Comparison of ENCODE assay signal across 8 cellular contexts in the genomic region with DNA sequence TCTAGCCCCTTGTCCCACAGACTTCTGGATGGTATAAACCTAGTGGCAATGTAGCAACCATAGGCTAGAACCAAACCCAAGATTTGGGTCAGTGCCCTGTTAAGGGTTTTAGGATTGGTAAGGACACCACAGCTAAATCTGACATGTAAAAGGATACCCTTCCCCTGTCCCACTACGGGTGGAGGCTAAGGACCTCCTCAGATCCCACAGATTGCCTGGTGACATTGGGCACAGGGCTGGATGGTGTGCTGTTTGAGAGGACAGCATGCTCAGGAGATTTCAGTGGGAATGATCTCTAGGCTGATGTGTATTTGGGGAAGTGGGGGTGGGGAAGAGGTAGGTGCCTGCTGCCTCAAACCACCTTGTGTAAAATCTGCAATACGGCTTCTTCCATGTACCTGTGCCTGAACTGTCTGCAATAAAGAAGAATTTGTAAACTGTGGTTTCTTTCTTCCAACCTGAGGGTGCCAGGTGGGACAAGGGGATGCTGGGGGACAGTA. TPM values are rescaled to one million over a fixed set of nuclear protein-coding genes. Genes with fewer than 3 reads are reported as not detected.
A peak's percentile ranks its signal among the peaks of the same experiment; 100 is the strongest.
DNase-seq lines count a peak whose midpoint lies in the region; ATAC-seq and TF ChIP-seq lines count a peak whose summit lies in the region.

No MANE protein-coding gene starts in this region.

- CTCF ChIA-PET in mammary epithelial cell (lab: Charles Lee; ENCODE audit: low non-redundant PET): interaction anchor here (0.6 kb wide), 1 partner anchor 10 kb away, joined by 4 read pairs; no protein-coding TSS in a partner anchor

- H3K27ac Mint-ChIP-seq in natural killer cell treated with Interleukin-12 subunit alpha and Interleukin-12 subunit beta and Interleukin-15 and Interleukin-18, amount 100 ng/mL, for 72 hours: peak overlapping the region; percentile 83 to 93

- H3K4me1 ChIP-seq in BE2C (peaks cover 4% of the 10 kb centered on the region), KMS-11 (ENCODE audit: low read depth, poor library complexity, severe bottlenecking) (peaks cover 51% of the 10 kb centered on the region), mammary epithelial cell (ENCODE audit: insufficient read depth, low read length) (peaks cover 21% of the 10 kb centered on the region)

- H3K4me3 Mint-ChIP-seq in natural killer cell treated with Interleukin-12 subunit alpha and Interleukin-12 subunit beta and Interleukin-15 and Interleukin-18, amount 100 ng/mL, for 72 hours: peak overlapping the region; percentile 98

- H3K27me3 ChIP-seq in BE2C (no peaks in the 10 kb centered on the region), KMS-11 (ENCODE audit: insufficient read depth, low read depth) (no peaks in the 10 kb centered on the region), mammary epithelial cell (ENCODE audit: insufficient read depth, low read length) (no peaks in the 10 kb centered on the region)

- peaks cover 30% of the 10 kb centered on the region for H3K79me2 ChIP-seq in KMS-11 (ENCODE audit: insufficient read depth, low read depth)
- peaks cover 56% of the 10 kb centered on the region for H3K79me2 ChIP-seq in mammary epithelial cell (ENCODE audit: insufficient read depth, low read length)

- no peak for DNase-seq in BE2C
- DNase-seq in mammary epithelial cell: no peak
- DNase-seq in natural killer cell treated with Interleukin-12 subunit alpha and Interleukin-12 subunit beta and Interleukin-15 and Interleukin-18, amount 100 ng/mL, for 72 hours (ENCODE audit: low spot score): no peak
- DNase-seq in GM20000 (ENCODE audit: low spot score): no peak
- no peak for DNase-seq in AG08396 (ENCODE audit: low spot score)
- DNase-seq in GM19240 (ENCODE audit: insufficient read length, low spot score): no peak

- peaks cover 32% of the 10 kb centered on the region in 2 donors for H3K4me1 Mint-ChIP-seq in natural killer cell treated with Interleukin-12 subunit alpha and Interleukin-12 subunit beta and Interleukin-15 and Interleukin-18, amount 100 ng/mL, for 72 hours (ENCODE audit: low read depth in 2 of 2)

- 20% methylated on average over 2 of the region's 2 CpGs for WGBS in mammary epithelial cell (ENCODE audit: low coverage, missing lambda C conversion rate)

- BruUV-seq in mammary epithelial cell (replicated peaks; lab: Mats Ljungman, UMichigan): no TSS peak

- no peak for TF ChIP-seq CTCF in BE2C (IDR thresholded peaks at IDR 0.05; ENCODE audit: low read depth, low read length)
- no peak for TF ChIP-seq CTCF in KMS-11 (conservative IDR thresholded peaks at IDR 0.05; ENCODE audit: low read depth, low read length)
- no peak for TF ChIP-seq CTCF in mammary epithelial cell (conservative IDR thresholded peaks at IDR 0.05 in 1 of 2, IDR thresholded peaks at IDR 0.05 in 1 of 2; ENCODE audit: extremely low read depth in 1 of 2, insufficient read depth in 1 of 2, low read depth in 1 of 2, low read length in 2 of 2)
- TF ChIP-seq CTCF in GM20000 (IDR thresholded peaks at IDR 0.05; ENCODE audit: extremely low read depth, missing control alignments): no peak

- H3K9me3 Mint-ChIP-seq in natural killer cell treated with Interleukin-12 subunit alpha and Interleukin-12 subunit beta and Interleukin-15 and Interleukin-18, amount 100 ng/mL, for 72 hours: no peaks in the 10 kb centered on the region

- H3K36me3 ChIP-seq in BE2C (peaks cover 52% of the 10 kb centered on the region), KMS-11 (ENCODE audit: insufficient read depth) (peaks cover 2% of the 10 kb centered on the region; the same call in 1 of the 2 replicates), mammary epithelial cell (ENCODE audit: insufficient read depth, low read length) (peaks cover 8% of the 10 kb centered on the region)

- H3K9ac ChIP-seq in KMS-11 (peak overlapping the region; percentile 86; the same call in 1 of the 2 replicates), mammary epithelial cell (ENCODE audit: insufficient read depth, low read length) (no peak overlapping the region)

- H3K27ac ChIP-seq in KMS-11 (peak overlapping the region; percentile 60), mammary epithelial cell (ENCODE audit: insufficient read depth, low read depth, low read length) (peak overlapping the region; percentile 51)

- H3K36me3 Mint-ChIP-seq in natural killer cell treated with Interleukin-12 subunit alpha and Interleukin-12 subunit beta and Interleukin-15 and Interleukin-18, amount 100 ng/mL, for 72 hours: peaks cover 10% of the 10 kb centered on the region

- H3K9me3 ChIP-seq in BE2C: no peaks in the 10 kb centered on the region
- no peaks in the 10 kb centered on the region for H3K9me3 ChIP-seq in mammary epithelial cell (replicated peaks; ENCODE audit: insufficient read depth, low read length)

- peak overlapping the region; percentile 89 for H3K4me2 ChIP-seq in KMS-11
- peak overlapping the region; percentile 82 for H3K4me2 ChIP-seq in mammary epithelial cell (ENCODE audit: insufficient read depth, low read depth, low read length)

- ATAC-seq in natural killer cell treated with Interleukin-12 subunit alpha and Interleukin-12 subunit beta and Interleukin-15 and Interleukin-18, amount 100 ng/mL, for 72 hours: no peak
- no peak for ATAC-seq in GM18909 (IDR thresholded peaks at IDR 0.05; ENCODE audit: poor library complexity, unreplicated experiment)

- no peaks in the 10 kb centered on the region for H3K27me3 Mint-ChIP-seq in natural killer cell treated with Interleukin-12 subunit alpha and Interleukin-12 subunit beta and Interleukin-15 and Interleukin-18, amount 100 ng/mL, for 72 hours

- no peaks in the 10 kb centered on the region for H4K20me1 ChIP-seq in KMS-11 (ENCODE audit: insufficient read depth)
- no peaks in the 10 kb centered on the region for H4K20me1 ChIP-seq in mammary epithelial cell (ENCODE audit: insufficient read depth, low read length)

- H2AFZ ChIP-seq in KMS-11 (ENCODE audit: low read depth): peak overlapping the region; percentile 70
- H2AFZ ChIP-seq in mammary epithelial cell (ENCODE audit: low read depth, low read length): peak overlapping the region; percentile 87

- peak overlapping the region; percentile 98 for H3K4me3 ChIP-seq in BE2C (ENCODE audit: low read depth, low read length)
- no peak overlapping the region for H3K4me3 ChIP-seq in KMS-11 (IDR thresholded peaks at IDR 0.05; ENCODE audit: insufficient read depth, low read depth, low read length)
- no peak overlapping the region for H3K4me3 ChIP-seq in mammary epithelial cell (replicated peaks in 1 of 3; ENCODE audit: insufficient read depth in 1 of 3, low read depth in 2 of 3, low read length in 3 of 3)

- dilution Hi-C loops in mammary epithelial cell (cut with HindIII; ENCODE audit: low sequenced_read_pairs): no loop called here

- intact Hi-C loops in mammary epithelial cell (cut with micrococcal nuclease): loop anchor here (2.0 to 5.0 kb wide), 2 partner anchors 29 to 40 kb away; partner anchors contain the start of gene THAP11

- in situ Hi-C loops in mammary epithelial cell (cut with MboI; ENCODE audit: low sequenced_read_pairs in 2 of 2): no loop called here

RNA-seq across cellular contexts. Expression of gene EDC4, which starts 0.7 kb away (rescaled TPM):
- polyA plus RNA-seq in BE2C (2012; ENCODE audit: insufficient read depth, insufficient read length, low read depth): 95.2 TPM
- total RNA-seq in mammary epithelial cell: 10 to 100 TPM; 31.5 to 53.9 TPM
- 36.5 TPM for polyA plus RNA-seq in mammary epithelial cell
- polyA minus RNA-seq in mammary epithelial cell: 143 TPM
- 100 to 1,000 TPM; 100 to 151 TPM for total RNA-seq in natural killer cell treated with Interleukin-12 subunit alpha and Interleukin-12 subunit beta and Interleukin-15 and Interleukin-18, amount 100 ng/mL, for 72 hours

RNA-seq across cellular contexts. Expression of gene NRN1L, which starts 12.5 kb away (rescaled TPM):
- polyA plus RNA-seq in BE2C (2012; ENCODE audit: insufficient read depth, insufficient read length, low read depth): not detected
- total RNA-seq in mammary epithelial cell: under 1 TPM in 1 of 2 donors, not detected in 1; 0.83 TPM
- not detected for polyA plus RNA-seq in mammary epithelial cell
- polyA minus RNA-seq in mammary epithelial cell: not detected
- total RNA-seq in natural killer cell treated with Interleukin-12 subunit alpha and Interleukin-12 subunit beta and Interleukin-15 and Interleukin-18, amount 100 ng/mL, for 72 hours: 1 to 10 TPM in 1 of 2 donors, not detected in 1; 1.2 TPM

RNA-seq across cellular contexts. Expression of gene PSKH1, which starts 20.9 kb away (rescaled TPM):
- polyA plus RNA-seq in BE2C (2012; ENCODE audit: insufficient read depth, insufficient read length, low read depth): 76.3 TPM
- 10 to 100 TPM; 11.8 to 18.4 TPM for total RNA-seq in mammary epithelial cell
- polyA plus RNA-seq in mammary epithelial cell: 15.3 TPM
- polyA minus RNA-seq in mammary epithelial cell: 28.5 TPM
- total RNA-seq in natural killer cell treated with Interleukin-12 subunit alpha and Interleukin-12 subunit beta and Interleukin-15 and Interleukin-18, amount 100 ng/mL, for 72 hours: 10 to 100 TPM; 15.4 to 20.1 TPM

RNA-seq across cellular contexts. Expression of gene CENPT, which starts 24.7 kb away (rescaled TPM):
- polyA plus RNA-seq in BE2C (2012; ENCODE audit: insufficient read depth, insufficient read length, low read depth): 97.8 TPM
- 10 to 100 TPM; 27.2 to 48.5 TPM for total RNA-seq in mammary epithelial cell
- polyA plus RNA-seq in mammary epithelial cell: 35.6 TPM
- 25.7 TPM for polyA minus RNA-seq in mammary epithelial cell
- total RNA-seq in natural killer cell treated with Interleukin-12 subunit alpha and Interleukin-12 subunit beta and Interleukin-15 and Interleukin-18, amount 100 ng/mL, for 72 hours: 10 to 100 TPM; 51.6 to 83.7 TPM

RNA-seq across cellular contexts. Expression of gene NUTF2, which starts 25.4 kb away (rescaled TPM):
- polyA plus RNA-seq in BE2C (2012; ENCODE audit: insufficient read depth, insufficient read length, low read depth): 355 TPM
- 100 to 1,000 TPM; 158 to 198 TPM for total RNA-seq in mammary epithelial cell
- 452 TPM for polyA plus RNA-seq in mammary epithelial cell
- polyA minus RNA-seq in mammary epithelial cell: 283 TPM
- 100 to 1,000 TPM; 114 to 124 TPM for total RNA-seq in natural killer cell treated with Interleukin-12 subunit alpha and Interleukin-12 subunit beta and Interleukin-15 and Interleukin-18, amount 100 ng/mL, for 72 hours
